8 cellular contexts compared by ENCODE assay signal in the genomic region with DNA sequence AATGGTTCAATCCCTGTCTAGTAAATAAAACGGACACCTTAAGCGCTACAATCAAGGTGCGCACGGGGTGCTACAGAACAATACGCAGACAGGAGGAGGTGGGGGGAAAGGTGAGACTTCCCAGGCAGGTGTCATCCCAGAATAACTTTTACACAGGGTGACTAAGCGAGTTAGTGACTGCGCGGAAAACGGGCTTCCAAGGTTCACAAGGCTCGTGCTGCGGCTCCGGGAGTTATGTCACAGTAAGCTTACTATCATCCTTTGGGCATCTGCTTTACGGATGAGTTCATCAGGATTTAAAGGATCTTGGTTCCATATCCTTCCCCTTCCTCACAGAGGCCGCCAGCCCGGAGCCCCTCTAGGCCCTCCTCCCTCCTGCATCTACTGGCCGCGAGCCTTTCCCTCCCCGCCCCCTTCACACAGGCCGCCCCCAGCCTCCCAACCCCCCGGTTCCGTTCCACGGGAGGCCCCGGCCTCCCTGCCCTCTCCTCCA. TPM values are rescaled to one million over a fixed set of nuclear protein-coding genes. Genes with fewer than 3 reads are reported as not detected.
DNase-seq lines count a peak whose midpoint lies in the region; ATAC-seq and TF ChIP-seq lines count a peak whose summit lies in the region.

No MANE protein-coding gene starts in this region.

- H3K27ac ChIP-seq in hepatocyte (peak overlapping the region; percentile 97), gastrocnemius medialis (peak overlapping the region; percentile 91 to 96 (median 96))

- H3K36me3 ChIP-seq in hepatocyte (replicated peaks; ENCODE audit: insufficient read depth, low read depth) = no peaks in the 10 kb centered on the region
- no peaks in the 10 kb centered on the region for H3K36me3 ChIP-seq in gastrocnemius medialis

- ATAC-seq in HG02840 (IDR thresholded peaks at IDR 0.05; ENCODE audit: low FRiP score, unreplicated experiment) (peak; percentile 35), gastrocnemius medialis (peak; percentile 60 to 68)
- ATAC-seq in activated naive CD8-positive, alpha-beta T cell treated with anti-CD3 and anti-CD28 coated beads, Interleukin-2, amount 50 U/mL, for 24 hours = no peak

- peaks cover 33% of the 10 kb centered on the region for H3K79me2 ChIP-seq in hepatocyte

- H2AFZ ChIP-seq in hepatocyte = peak overlapping the region; percentile 23

- peak overlapping the region; percentile 85 for H3K4me3 Mint-ChIP-seq in activated naive CD8-positive, alpha-beta T cell treated with anti-CD3 and anti-CD28 coated beads, Interleukin-2, amount 50 U/mL, for 24 hours

- H3K36me3 Mint-ChIP-seq in activated naive CD8-positive, alpha-beta T cell treated with anti-CD3 and anti-CD28 coated beads, Interleukin-2, amount 50 U/mL, for 24 hours (ENCODE audit: low read depth) = peaks cover 8% of the 10 kb centered on the region

- H3K4me1 ChIP-seq in hepatocyte (ENCODE audit: insufficient read depth) (peaks cover 7% of the 10 kb centered on the region), gastrocnemius medialis (peaks cover 9% of the 10 kb centered on the region in 2 donors)

- H3K4me1 Mint-ChIP-seq in activated naive CD8-positive, alpha-beta T cell treated with anti-CD3 and anti-CD28 coated beads, Interleukin-2, amount 50 U/mL, for 24 hours = peaks cover 17% of the 10 kb centered on the region

- H3K4me3 ChIP-seq in hepatocyte (peak overlapping the region; percentile 22), gastrocnemius medialis (peak overlapping the region; percentile 82 to 91 (median 88))

- H3K9me3 ChIP-seq in hepatocyte (ENCODE audit: low read depth) (no peaks in the 10 kb centered on the region), gastrocnemius medialis (no peaks in the 10 kb centered on the region)

- in situ Hi-C loops in gastrocnemius medialis (cut with MboI; ENCODE audit: low sequenced_read_pairs in 4 of 4) = no loop called here

- no peak for TF ChIP-seq POLR2A in gastrocnemius medialis (IDR thresholded peaks at IDR 0.05)

- 2% methylated on average over 17 of the region's 23 CpGs for WGBS in hepatocyte (ENCODE audit: low lambda C conversion rate, missing lambda C conversion rate)

- no peaks in the 10 kb centered on the region for H3K27me3 ChIP-seq in hepatocyte
- H3K27me3 ChIP-seq in gastrocnemius medialis = no peaks in the 10 kb centered on the region

- TF ChIP-seq CTCF in hepatocyte (IDR thresholded peaks at IDR 0.05; ENCODE audit: poor library complexity) (no peak), gastrocnemius medialis (IDR thresholded peaks at IDR 0.05 in 4 of 5, conservative IDR thresholded peaks at IDR 0.05 in 1 of 5) (no peak)

- H4K20me1 ChIP-seq in hepatocyte (ENCODE audit: insufficient read depth, poor library complexity, severe bottlenecking) = no peaks in the 10 kb centered on the region

- DNase-seq in stimulated activated CD4-positive, alpha-beta T cell treated with anti-CD3 and anti-CD28 coated beads, Interleukin-2, amount 100 ng/mL, for 4 hours (ENCODE audit: low read depth) = peak; percentile 31
- DNase-seq in stimulated activated CD4-positive, alpha-beta T cell treated with anti-CD3 and anti-CD28 coated beads, Interleukin-4, amount 100 ng/mL, for 24 hours = no peak
- DNase-seq in NCI-H2196 (lab: John Stamatoyannopoulos, UW; ENCODE audit: unreplicated experiment) (peak; percentile 6), hepatocyte (ENCODE audit: low spot score) (peak; percentile 90), gastrocnemius medialis (peak; percentile 44 to 70)
- DNase-seq in activated naive CD8-positive, alpha-beta T cell treated with anti-CD3 and anti-CD28 coated beads, Interleukin-2, amount 50 U/mL, for 24 hours = no peak
- DNase-seq in activated effector memory CD4-positive, alpha-beta T cell treated with anti-CD3 and anti-CD28 coated beads, Interleukin-2, amount 50 U/mL, for 16 hours = no peak

- H3K9me3 Mint-ChIP-seq in activated naive CD8-positive, alpha-beta T cell treated with anti-CD3 and anti-CD28 coated beads, Interleukin-2, amount 50 U/mL, for 24 hours = peaks cover 15% of the 10 kb centered on the region

- no peaks in the 10 kb centered on the region for H3K27me3 Mint-ChIP-seq in activated naive CD8-positive, alpha-beta T cell treated with anti-CD3 and anti-CD28 coated beads, Interleukin-2, amount 50 U/mL, for 24 hours

- H3K9me2 ChIP-seq in hepatocyte (replicated peaks; ENCODE audit: insufficient read depth) = no peaks in the 10 kb centered on the region

- H3K4me2 ChIP-seq in hepatocyte = peak overlapping the region; percentile 89

- intact Hi-C loops in gastrocnemius medialis (cut with DNase I; ENCODE audit: low total_unique reads) = loop anchor here (1.0 to 10.0 kb wide), 7 partner anchors 40 to 1038 kb away; a partner anchor contains a TSS

- H3K27ac Mint-ChIP-seq in activated naive CD8-positive, alpha-beta T cell treated with anti-CD3 and anti-CD28 coated beads, Interleukin-2, amount 50 U/mL, for 24 hours = peak overlapping the region; percentile 83

RNA-seq across cellular contexts. Expression of a gene that starts 0.5 kb away (rescaled TPM):
- total RNA-seq in hepatocyte (16.9 and 19.2 TPM in 2 replicates), gastrocnemius medialis (1 to 10 TPM; 3.5 to 9.4 (median 4.5) TPM)
- 9.2 and 16.5 TPM in 2 replicates for polyA plus RNA-seq in hepatocyte

RNA-seq across cellular contexts. Expression of a gene that starts 40.8 kb away (rescaled TPM):
- total RNA-seq in hepatocyte (64.4 and 66.2 TPM in 2 replicates), gastrocnemius medialis (10 to 100 TPM; 11.0 to 17.4 (median 15.7) TPM)
- 52.6 and 65.5 TPM in 2 replicates for polyA plus RNA-seq in hepatocyte

Comparison
In these comparisons a context has a peak if more than half of its experiments do, and no peak if none do; other contexts are left out.
1. DNase-seq: peak in stimulated activated CD4-positive, alpha-beta T cell treated with anti-CD3 and anti-CD28 coated beads, Interleukin-2, amount 100 ng/mL, for 4 hours (single experiment), NCI-H2196 (single experiment), hepatocyte (single experiment) and gastrocnemius medialis (2 of 2); none in stimulated activated CD4-positive, alpha-beta T cell treated with anti-CD3 and anti-CD28 coated beads, Interleukin-4, amount 100 ng/mL, for 24 hours (single experiment), activated naive CD8-positive, alpha-beta T cell treated with anti-CD3 and anti-CD28 coated beads, Interleukin-2, amount 50 U/mL, for 24 hours (single experiment) and activated effector memory CD4-positive, alpha-beta T cell treated with anti-CD3 and anti-CD28 coated beads, Interleukin-2, amount 50 U/mL, for 16 hours (single experiment).